In the genomic region with DNA sequence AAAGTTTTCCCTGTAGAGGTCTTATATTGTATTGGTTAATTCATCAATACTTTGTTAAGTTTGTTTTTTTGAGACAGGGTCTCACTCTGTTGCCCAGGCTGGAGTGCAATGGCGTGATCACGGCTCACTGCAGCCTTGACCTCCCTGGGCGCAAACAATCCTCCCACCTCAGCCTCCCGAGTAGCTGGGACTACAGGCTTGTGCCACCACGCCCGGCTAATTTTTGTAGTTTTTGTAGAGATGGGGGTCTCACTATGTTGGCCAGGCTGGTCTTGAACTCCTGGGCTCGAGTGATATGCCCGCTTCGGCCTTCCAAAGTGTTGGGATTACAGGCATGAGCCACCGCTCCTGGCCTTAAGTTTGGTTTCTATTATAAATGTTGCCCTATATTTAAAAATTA, we compare ENCODE assay signal across 1 cellular context.
TF ChIP-seq lines count a peak whose summit lies in the region.

No MANE protein-coding gene starts in this region.

TF ChIP-seq in HepG2, 621 proteins besides CTCF, POLR2A, EP300 and RAD21:
- TF ChIP-seq, protein P1, sequence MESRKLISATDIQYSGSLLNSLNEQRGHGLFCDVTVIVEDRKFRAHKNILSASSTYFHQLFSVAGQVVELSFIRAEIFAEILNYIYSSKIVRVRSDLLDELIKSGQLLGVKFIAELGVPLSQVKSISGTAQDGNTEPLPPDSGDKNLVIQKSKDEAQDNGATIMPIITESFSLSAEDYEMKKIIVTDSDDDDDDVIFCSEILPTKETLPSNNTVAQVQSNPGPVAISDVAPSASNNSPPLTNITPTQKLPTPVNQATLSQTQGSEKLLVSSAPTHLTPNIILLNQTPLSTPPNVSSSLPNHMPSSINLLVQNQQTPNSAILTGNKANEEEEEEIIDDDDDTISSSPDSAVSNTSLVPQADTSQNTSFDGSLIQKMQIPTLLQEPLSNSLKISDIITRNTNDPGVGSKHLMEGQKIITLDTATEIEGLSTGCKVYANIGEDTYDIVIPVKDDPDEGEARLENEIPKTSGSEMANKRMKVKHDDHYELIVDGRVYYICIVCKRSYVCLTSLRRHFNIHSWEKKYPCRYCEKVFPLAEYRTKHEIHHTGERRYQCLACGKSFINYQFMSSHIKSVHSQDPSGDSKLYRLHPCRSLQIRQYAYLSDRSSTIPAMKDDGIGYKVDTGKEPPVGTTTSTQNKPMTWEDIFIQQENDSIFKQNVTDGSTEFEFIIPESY (CRISPR knock-in tag; IDR thresholded peaks at IDR 0.05) = peak; percentile 43; the same call in 1 of the 2 replicates
- TF ChIP-seq ZNF121 (CRISPR knock-in tag; IDR thresholded peaks at IDR 0.05) = peak; percentile 78
